1 cellular context compared by ENCODE assay signal in the genomic region with DNA sequence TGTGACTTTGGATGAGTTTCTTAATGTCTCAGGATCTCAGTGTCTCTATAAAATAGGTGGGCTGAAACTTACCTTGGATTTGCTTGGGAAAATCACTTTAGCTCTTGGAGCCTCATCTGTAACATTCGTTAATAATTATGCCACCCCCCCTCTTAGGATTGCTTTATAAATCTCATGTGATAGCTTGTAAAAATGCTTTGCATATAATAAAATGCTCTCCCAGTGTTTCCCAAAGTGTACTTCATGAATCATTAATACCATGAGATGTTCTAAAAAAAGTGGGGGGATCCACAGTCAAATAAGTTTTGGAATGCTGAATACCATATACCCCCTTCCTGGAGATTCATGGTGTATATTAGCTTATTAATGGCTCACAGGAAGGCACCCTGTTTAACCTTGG.
TF ChIP-seq lines count a peak whose summit lies in the region.

No MANE protein-coding gene starts in this region.

TF ChIP-seq in IMR-90, 13 proteins besides CTCF, POLR2A, EP300 and RAD21 (continued from another document):
- TF ChIP-seq BHLHE40 (IDR thresholded peaks at IDR 0.05; ENCODE audit: low read depth, low read length) (no peak), CHD1 (IDR thresholded peaks at IDR 0.05; ENCODE audit: low read depth, low read length) (no peak), MXI1 (IDR thresholded peaks at IDR 0.05; ENCODE audit: borderline replicate concordance, low read depth, low read length) (no peak), RCOR1 (IDR thresholded peaks at IDR 0.05; ENCODE audit: insufficient replicate concordance, low read length) (no peak)
- TF ChIP-seq, protein P1, sequence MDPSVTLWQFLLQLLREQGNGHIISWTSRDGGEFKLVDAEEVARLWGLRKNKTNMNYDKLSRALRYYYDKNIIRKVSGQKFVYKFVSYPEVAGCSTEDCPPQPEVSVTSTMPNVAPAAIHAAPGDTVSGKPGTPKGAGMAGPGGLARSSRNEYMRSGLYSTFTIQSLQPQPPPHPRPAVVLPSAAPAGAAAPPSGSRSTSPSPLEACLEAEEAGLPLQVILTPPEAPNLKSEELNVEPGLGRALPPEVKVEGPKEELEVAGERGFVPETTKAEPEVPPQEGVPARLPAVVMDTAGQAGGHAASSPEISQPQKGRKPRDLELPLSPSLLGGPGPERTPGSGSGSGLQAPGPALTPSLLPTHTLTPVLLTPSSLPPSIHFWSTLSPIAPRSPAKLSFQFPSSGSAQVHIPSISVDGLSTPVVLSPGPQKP (IDR thresholded peaks at IDR 0.05; ENCODE audit: borderline replicate concordance, low read depth, low read length), result no peak
TF ChIP-seq in IMR-90: peak in this region for 0.
